ENCODE assay signal across 19 cellular contexts in genomic region chr13:51767100-51767499, GRCh38. TPM values are rescaled to one million over a fixed set of nuclear protein-coding genes. Genes with fewer than 3 reads are reported as not detected.
DNase-seq lines count a peak whose midpoint lies in the region; ATAC-seq, FAIRE-seq and TF ChIP-seq lines count a peak whose summit lies in the region.
"Had no signal": no experiment of that assay in that cellular context is flagged by ENCODE, and none has a peak within 500 bp of the region (broad histone marks: within the 10 kb centered on the region; RNA-seq: fewer than 3 reads in every experiment).

No MANE protein-coding gene starts in this region.

- no peak for TF ChIP-seq CTCF in CD4-positive, alpha-beta T cell (IDR thresholded peaks at IDR 0.05)
- TF ChIP-seq CTCF in GM12874 (IDR thresholded peaks at IDR 0.05; ENCODE audit: insufficient read depth, low read depth, low read length) (peak; percentile 24; the same call in 1 of the 2 replicates), epithelial cell of esophagus (IDR thresholded peaks at IDR 0.05; ENCODE audit: insufficient read depth, low read depth, low read length, missing control alignments) (peak; percentile 18), MM.1S (IDR thresholded peaks at IDR 0.05; ENCODE audit: low read length) (no peak)

- H3F3A ChIP-seq in MM.1S (ENCODE audit: insufficient read depth, low read length) = peaks cover 9% of the 10 kb centered on the region

- H4K20me1 ChIP-seq in MM.1S (ENCODE audit: insufficient read depth, low read length) = no peaks in the 10 kb centered on the region

- CTCF ChIA-PET in CD4-positive, alpha-beta T cell (lab: Charles Lee) = no interaction called here

- POLR2A ChIA-PET in CD4-positive, alpha-beta T cell (lab: Charles Lee) = no interaction called here

- H3K4me1 Mint-ChIP-seq in CD4-positive, alpha-beta T cell (ENCODE audit: low read depth) = peaks cover 23% of the 10 kb centered on the region

- no peak for TF ChIP-seq POLR2A in GM12892 (IDR thresholded peaks at IDR 0.05; ENCODE audit: low read depth, low read length)

- H3K27ac Mint-ChIP-seq in CD4-positive, alpha-beta T cell = peak overlapping the region; percentile 85
- H3K27ac Mint-ChIP-seq: mesothelial cell of epicardium had no signal

- H3K36me3 Mint-ChIP-seq in CD4-positive, alpha-beta T cell (ENCODE audit: low read depth) = peaks cover 53% of the 10 kb centered on the region

- no peak for ATAC-seq in CD4-positive, alpha-beta T cell (ENCODE audit: poor library complexity)
- ATAC-seq in GM18858 (IDR thresholded peaks at IDR 0.05; ENCODE audit: unreplicated experiment) = no peak

- no peaks in the 10 kb centered on the region for H3K9me3 ChIP-seq in CD4-positive, alpha-beta T cell (ENCODE audit: control insufficient read depth, low read length)
- no peaks in the 10 kb centered on the region for H3K9me3 ChIP-seq in MM.1S (replicated peaks; ENCODE audit: insufficient read depth, low read length)
- H3K9me3 ChIP-seq: colonic mucosa, suprapubic skin had no signal

- H3K36me3 ChIP-seq in MM.1S (replicated peaks; ENCODE audit: insufficient read depth, low read length) = no peaks in the 10 kb centered on the region
- H3K36me3 ChIP-seq: colonic mucosa had no signal

- no peak overlapping the region for H3K4me3 Mint-ChIP-seq in CD4-positive, alpha-beta T cell
- H3K4me3 Mint-ChIP-seq: immature natural killer cell, mesothelial cell of epicardium had no signal

- no peak overlapping the region for H2AFZ ChIP-seq in MM.1S (ENCODE audit: low read length)

- no peak for DNase-seq in CD4-positive, alpha-beta T cell
- DNase-seq in OCI-M1 (lab: John Stamatoyannopoulos, UW) (peak; percentile 8), epithelial cell of esophagus (ENCODE audit: low read depth) (no peak), MM.1S (no peak), T-helper 9 cell (no peak), GM12892 (ENCODE audit: insufficient read length) (no peak)
- DNase-seq: activated CD8-positive, alpha-beta memory T cell treated with anti-CD3 and anti-CD28 coated beads, Interleukin-2, amount 50 U/mL, for 48 hours; colonic mucosa; GF-D8; immature natural killer cell; NCI-H1930; NCI-H526 treated with DMSO at 0.1 percent for 48 hours; occipital lobe; Right ventricle myocardium superior had no signal

- no peak overlapping the region for H3K9ac ChIP-seq in MM.1S (ENCODE audit: low read length)

- FAIRE-seq in GM12892 (lab: Jason Lieb, UNC) = no peak

- H3K79me2 ChIP-seq in MM.1S (ENCODE audit: low read length) = no peaks in the 10 kb centered on the region

- H3K4me3 ChIP-seq in epithelial cell of esophagus (ENCODE audit: low read length) (no peak overlapping the region), MM.1S (ENCODE audit: low read length) (no peak overlapping the region)
- H3K4me3 ChIP-seq: colonic mucosa, suprapubic skin had no signal

- no peaks in the 10 kb centered on the region for H3K27me3 Mint-ChIP-seq in CD4-positive, alpha-beta T cell

- peaks cover 15% of the 10 kb centered on the region; the same call in 1 of the 2 replicates for H3K4me1 ChIP-seq in MM.1S (ENCODE audit: low read length)

- intact Hi-C loops in CD4-positive, alpha-beta T cell (cut with DNase I, micrococcal nuclease) = loop anchor here in 1 of 2 experiments (10.0 kb wide), 1 partner anchor 182 kb away; the partner anchor contains the start of gene WDFY2

- H3K27ac ChIP-seq in CD4-positive, alpha-beta T cell (ENCODE audit: low read depth, low read length) = no peak overlapping the region
- H3K27ac ChIP-seq in MM.1S (ENCODE audit: low read length) = no peak overlapping the region
- H3K27ac ChIP-seq: C4-2B, colonic mucosa, suprapubic skin had no signal

- H3K4me2 ChIP-seq in MM.1S (ENCODE audit: low read depth, low read length) = no peak overlapping the region

- H3K9me2 ChIP-seq in MM.1S (replicated peaks; ENCODE audit: insufficient read depth, low read length) = no peaks in the 10 kb centered on the region

- no peaks in the 10 kb centered on the region for H3K9me3 Mint-ChIP-seq in CD4-positive, alpha-beta T cell
- H3K9me3 Mint-ChIP-seq: immature natural killer cell, mesothelial cell of epicardium had no signal

- H3K27me3 ChIP-seq in CD4-positive, alpha-beta T cell (ENCODE audit: control insufficient read depth, insufficient read depth, low read length) = no peaks in the 10 kb centered on the region
- H3K27me3 ChIP-seq in MM.1S (replicated peaks; ENCODE audit: insufficient read depth, low read length) = no peaks in the 10 kb centered on the region
- H3K27me3 ChIP-seq: colonic mucosa, suprapubic skin had no signal

RNA-seq across cellular contexts. Expression of gene DHRS12, which starts 36.9 kb away (rescaled TPM):
- 10 to 100 TPM in 1 of 2 experiments, 1 to 10 TPM in 1; 10.0 to 14.8 TPM for total RNA-seq in CD4-positive, alpha-beta T cell
- polyA plus RNA-seq in GM12892 (2012; ENCODE audit: missing spikeins) = 6.2 TPM

Comparison
In these comparisons a context has a peak if more than half of its experiments do, and no peak if none do; other contexts are left out.
1. CTCF ChIP-seq: peak in GM12874 (single experiment) and epithelial cell of esophagus (single experiment); none in CD4-positive, alpha-beta T cell (single experiment) and MM.1S (single experiment).